ENCODE assay signal across 1 cellular context in the genomic region with DNA sequence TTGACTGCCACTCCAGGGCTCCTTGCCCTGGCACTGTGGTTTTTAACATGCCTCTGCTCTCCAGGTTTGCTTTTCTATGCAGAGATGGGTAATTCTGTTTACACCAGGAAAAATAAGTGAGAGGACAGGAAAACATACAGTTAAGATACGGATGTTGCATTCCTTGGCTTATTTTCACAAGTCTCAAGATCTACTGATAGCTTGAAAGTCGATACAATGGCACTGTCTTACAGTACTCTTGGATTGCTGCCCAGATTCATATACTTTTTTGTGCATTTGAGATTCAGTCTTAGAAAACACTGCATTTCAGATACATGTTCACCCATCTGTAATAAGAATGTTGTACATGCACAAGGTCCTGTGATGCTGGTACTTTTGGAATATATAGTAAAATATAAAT.
TF ChIP-seq lines count a peak whose summit lies in the region.

No MANE protein-coding gene starts in this region.

TF ChIP-seq in SK-N-SH, 30 proteins besides CTCF, POLR2A, EP300 and RAD21 (continued from another document):
- TF ChIP-seq, protein P1, sequence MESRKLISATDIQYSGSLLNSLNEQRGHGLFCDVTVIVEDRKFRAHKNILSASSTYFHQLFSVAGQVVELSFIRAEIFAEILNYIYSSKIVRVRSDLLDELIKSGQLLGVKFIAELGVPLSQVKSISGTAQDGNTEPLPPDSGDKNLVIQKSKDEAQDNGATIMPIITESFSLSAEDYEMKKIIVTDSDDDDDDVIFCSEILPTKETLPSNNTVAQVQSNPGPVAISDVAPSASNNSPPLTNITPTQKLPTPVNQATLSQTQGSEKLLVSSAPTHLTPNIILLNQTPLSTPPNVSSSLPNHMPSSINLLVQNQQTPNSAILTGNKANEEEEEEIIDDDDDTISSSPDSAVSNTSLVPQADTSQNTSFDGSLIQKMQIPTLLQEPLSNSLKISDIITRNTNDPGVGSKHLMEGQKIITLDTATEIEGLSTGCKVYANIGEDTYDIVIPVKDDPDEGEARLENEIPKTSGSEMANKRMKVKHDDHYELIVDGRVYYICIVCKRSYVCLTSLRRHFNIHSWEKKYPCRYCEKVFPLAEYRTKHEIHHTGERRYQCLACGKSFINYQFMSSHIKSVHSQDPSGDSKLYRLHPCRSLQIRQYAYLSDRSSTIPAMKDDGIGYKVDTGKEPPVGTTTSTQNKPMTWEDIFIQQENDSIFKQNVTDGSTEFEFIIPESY (IDR thresholded peaks at IDR 0.05; ENCODE audit: borderline replicate concordance, low read depth), result no peak
- no peak for TF ChIP-seq EZH2phosphoT487 (IDR thresholded peaks at IDR 0.05; ENCODE audit: borderline replicate concordance, low read depth)
